1 cellular context compared by ENCODE assay signal in the genomic region with DNA sequence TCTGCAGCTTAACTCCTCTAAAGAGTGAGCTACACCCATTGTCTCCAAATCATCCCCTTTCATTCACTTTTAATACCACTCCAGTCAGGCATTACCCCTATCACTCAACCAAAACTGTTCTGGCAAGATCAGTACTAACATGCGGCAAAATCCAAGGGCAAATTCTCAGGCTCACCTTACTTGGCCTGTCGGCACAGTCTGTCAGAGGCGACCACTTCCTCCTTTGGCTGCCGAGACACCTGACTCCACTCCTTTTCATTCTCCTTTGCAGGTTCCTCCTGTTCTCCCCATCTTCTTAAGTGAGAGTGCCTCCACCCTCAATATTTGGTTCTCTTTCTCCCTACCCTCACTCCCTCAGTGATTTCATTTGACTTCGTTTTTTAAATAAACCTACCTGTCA.
TF ChIP-seq lines count a peak whose summit lies in the region.

No MANE protein-coding gene starts in this region.

TF ChIP-seq in WTC11, 78 proteins besides CTCF, POLR2A, EP300 and RAD21 (continued from another document):
- TF ChIP-seq, protein P1, sequence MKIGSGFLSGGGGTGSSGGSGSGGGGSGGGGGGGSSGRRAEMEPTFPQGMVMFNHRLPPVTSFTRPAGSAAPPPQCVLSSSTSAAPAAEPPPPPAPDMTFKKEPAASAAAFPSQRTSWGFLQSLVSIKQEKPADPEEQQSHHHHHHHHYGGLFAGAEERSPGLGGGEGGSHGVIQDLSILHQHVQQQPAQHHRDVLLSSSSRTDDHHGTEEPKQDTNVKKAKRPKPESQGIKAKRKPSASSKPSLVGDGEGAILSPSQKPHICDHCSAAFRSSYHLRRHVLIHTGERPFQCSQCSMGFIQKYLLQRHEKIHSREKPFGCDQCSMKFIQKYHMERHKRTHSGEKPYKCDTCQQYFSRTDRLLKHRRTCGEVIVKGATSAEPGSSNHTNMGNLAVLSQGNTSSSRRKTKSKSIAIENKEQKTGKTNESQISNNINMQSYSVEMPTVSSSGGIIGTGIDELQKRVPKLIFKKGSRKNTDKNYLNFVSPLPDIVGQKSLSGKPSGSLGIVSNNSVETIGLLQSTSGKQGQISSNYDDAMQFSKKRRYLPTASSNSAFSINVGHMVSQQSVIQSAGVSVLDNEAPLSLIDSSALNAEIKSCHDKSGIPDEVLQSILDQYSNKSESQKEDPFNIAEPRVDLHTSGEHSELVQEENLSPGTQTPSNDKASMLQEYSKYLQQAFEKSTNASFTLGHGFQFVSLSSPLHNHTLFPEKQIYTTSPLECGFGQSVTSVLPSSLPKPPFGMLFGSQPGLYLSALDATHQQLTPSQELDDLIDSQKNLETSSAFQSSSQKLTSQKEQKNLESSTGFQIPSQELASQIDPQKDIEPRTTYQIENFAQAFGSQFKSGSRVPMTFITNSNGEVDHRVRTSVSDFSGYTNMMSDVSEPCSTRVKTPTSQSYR (CRISPR knock-in tag; IDR thresholded peaks at IDR 0.05), result no peak
- TF ChIP-seq ETV6 (CRISPR knock-in tag; IDR thresholded peaks at IDR 0.05) (no peak), NR2C2 (CRISPR knock-in tag; IDR thresholded peaks at IDR 0.05) (no peak), NFATC4 (CRISPR knock-in tag; IDR thresholded peaks at IDR 0.05) (no peak), ZNF232 (CRISPR knock-in tag; IDR thresholded peaks at IDR 0.05) (no peak), SOX15 (CRISPR knock-in tag; IDR thresholded peaks at IDR 0.05) (no peak), FOXK1 (CRISPR knock-in tag; IDR thresholded peaks at IDR 0.05) (no peak), CREB1 (CRISPR knock-in tag; IDR thresholded peaks at IDR 0.05) (no peak), ZNF317 (CRISPR knock-in tag; IDR thresholded peaks at IDR 0.05; ENCODE audit: borderline replicate concordance, low read depth) (no peak)
- TF ChIP-seq, protein P2, sequence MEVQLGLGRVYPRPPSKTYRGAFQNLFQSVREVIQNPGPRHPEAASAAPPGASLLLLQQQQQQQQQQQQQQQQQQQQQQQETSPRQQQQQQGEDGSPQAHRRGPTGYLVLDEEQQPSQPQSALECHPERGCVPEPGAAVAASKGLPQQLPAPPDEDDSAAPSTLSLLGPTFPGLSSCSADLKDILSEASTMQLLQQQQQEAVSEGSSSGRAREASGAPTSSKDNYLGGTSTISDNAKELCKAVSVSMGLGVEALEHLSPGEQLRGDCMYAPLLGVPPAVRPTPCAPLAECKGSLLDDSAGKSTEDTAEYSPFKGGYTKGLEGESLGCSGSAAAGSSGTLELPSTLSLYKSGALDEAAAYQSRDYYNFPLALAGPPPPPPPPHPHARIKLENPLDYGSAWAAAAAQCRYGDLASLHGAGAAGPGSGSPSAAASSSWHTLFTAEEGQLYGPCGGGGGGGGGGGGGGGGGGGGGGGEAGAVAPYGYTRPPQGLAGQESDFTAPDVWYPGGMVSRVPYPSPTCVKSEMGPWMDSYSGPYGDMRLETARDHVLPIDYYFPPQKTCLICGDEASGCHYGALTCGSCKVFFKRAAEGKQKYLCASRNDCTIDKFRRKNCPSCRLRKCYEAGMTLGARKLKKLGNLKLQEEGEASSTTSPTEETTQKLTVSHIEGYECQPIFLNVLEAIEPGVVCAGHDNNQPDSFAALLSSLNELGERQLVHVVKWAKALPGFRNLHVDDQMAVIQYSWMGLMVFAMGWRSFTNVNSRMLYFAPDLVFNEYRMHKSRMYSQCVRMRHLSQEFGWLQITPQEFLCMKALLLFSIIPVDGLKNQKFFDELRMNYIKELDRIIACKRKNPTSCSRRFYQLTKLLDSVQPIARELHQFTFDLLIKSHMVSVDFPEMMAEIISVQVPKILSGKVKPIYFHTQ (CRISPR knock-in tag; IDR thresholded peaks at IDR 0.05), result no peak
